ENCODE assay signal across 1 cellular context in the genomic region with DNA sequence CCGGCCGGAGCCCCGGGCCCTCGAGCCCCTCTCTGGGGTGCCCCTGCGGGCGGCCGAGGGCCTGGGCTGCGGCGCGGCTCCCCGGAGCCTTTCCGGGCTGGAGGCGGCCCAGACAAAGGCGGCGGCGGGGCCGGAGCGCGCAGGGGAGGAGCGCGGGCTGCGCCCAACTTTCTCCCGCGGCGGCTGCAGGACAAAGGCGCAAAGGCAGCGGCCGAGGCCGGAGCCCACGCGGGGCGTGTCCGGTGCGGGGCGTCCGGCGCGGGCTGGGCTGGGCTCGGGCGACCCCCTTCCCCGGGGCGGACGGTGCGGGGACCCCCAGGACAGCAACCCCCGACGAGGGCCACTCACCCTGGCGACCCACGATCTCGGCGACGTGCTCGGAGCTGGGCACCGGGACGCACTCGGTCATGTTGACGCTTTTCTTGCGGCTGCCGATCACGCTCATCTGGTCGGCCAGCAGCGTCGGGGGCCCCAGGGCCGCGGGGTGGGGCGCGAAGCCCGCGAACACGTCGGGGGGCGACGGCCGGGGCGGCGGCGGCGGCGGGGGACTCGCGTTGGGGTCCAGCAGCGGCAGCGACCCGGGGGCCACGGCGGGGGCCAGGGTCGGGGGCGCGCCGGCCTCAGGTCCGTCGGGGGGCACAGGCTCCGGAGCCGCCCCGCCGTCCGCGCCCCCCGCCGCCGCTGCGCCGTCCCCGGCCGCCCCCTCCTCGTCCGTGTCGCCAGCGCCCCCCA.
TF ChIP-seq lines count a peak whose summit lies in the region.

No MANE protein-coding gene starts in this region.

TF ChIP-seq in GM12878, 131 proteins besides CTCF, POLR2A, EP300 and RAD21:
- TF ChIP-seq IKZF1 (conservative IDR thresholded peaks at IDR 0.05) (peak; percentile 29; the same call in 1 of the 2 replicates), SUZ12 (IDR thresholded peaks at IDR 0.05; ENCODE audit: unreplicated experiment) (peak; percentile 60), HCFC1 (IDR thresholded peaks at IDR 0.05; ENCODE audit: low read length) (no peak), GATAD2B (conservative IDR thresholded peaks at IDR 0.05; ENCODE audit: low read depth) (0 out of 2 replicates have a peak, but pooled peaks have one; percentile 30), LARP7 (IDR thresholded peaks at IDR 0.05) (0 out of 2 replicates have a peak, but pooled peaks have one; percentile 31), BACH1 (IDR thresholded peaks at IDR 0.05; ENCODE audit: borderline replicate concordance) (peak; percentile 28; the same call in 1 of the 2 replicates)
